ENCODE assay signal across 9 cellular contexts in genomic region chr1:89085781-89086180, GRCh38. TPM values are rescaled to one million over a fixed set of nuclear protein-coding genes. Genes with fewer than 3 reads are reported as not detected.
DNase-seq lines count a peak whose midpoint lies in the region; ATAC-seq and TF ChIP-seq lines count a peak whose summit lies in the region.
"Had no signal": no experiment of that assay in that cellular context is flagged by ENCODE, and none has a peak within 500 bp of the region (broad histone marks: within the 10 kb centered on the region; RNA-seq: fewer than 3 reads in every experiment).

No MANE protein-coding gene starts in this region.

- ATAC-seq in omental fat pad (ENCODE audit: low FRiP score): no peak

- no peak overlapping the region for H3K4me3 Mint-ChIP-seq in activated CD4-positive, alpha-beta T cell treated with anti-CD3 and anti-CD28 coated beads, Interleukin-2, amount 10 ng/mL, durations not matched to agents 7 days and 5 days
- H3K4me3 Mint-ChIP-seq: nephron had no signal

- no peak overlapping the region for H3K27ac ChIP-seq in uterus

- no peaks in the 10 kb centered on the region for H3K27me3 Mint-ChIP-seq in activated CD4-positive, alpha-beta T cell treated with anti-CD3 and anti-CD28 coated beads, Interleukin-2, amount 10 ng/mL, durations not matched to agents 7 days and 5 days

- H3K4me1 Mint-ChIP-seq in activated CD4-positive, alpha-beta T cell treated with anti-CD3 and anti-CD28 coated beads, Interleukin-2, amount 10 ng/mL, durations not matched to agents 7 days and 5 days: peaks cover 8% of the 10 kb centered on the region

- no peak overlapping the region for H3K4me3 ChIP-seq in uterus

- TF ChIP-seq POLR2A in uterus (IDR thresholded peaks at IDR 0.05): no peak

- no peak overlapping the region for H3K27ac Mint-ChIP-seq in activated CD4-positive, alpha-beta T cell treated with anti-CD3 and anti-CD28 coated beads, Interleukin-2, amount 10 ng/mL, durations not matched to agents 7 days and 5 days
- H3K27ac Mint-ChIP-seq: nephron had no signal

- TF ChIP-seq CTCF in uterus (IDR thresholded peaks at IDR 0.05) (peak; percentile 26 to 67 (median 38)), omental fat pad (IDR thresholded peaks at IDR 0.05) (no peak)

- peaks cover 2% of the 10 kb centered on the region for H3K9me3 Mint-ChIP-seq in activated CD4-positive, alpha-beta T cell treated with anti-CD3 and anti-CD28 coated beads, Interleukin-2, amount 10 ng/mL, durations not matched to agents 7 days and 5 days

- H3K27me3 ChIP-seq in uterus: no peaks in the 10 kb centered on the region

- no peaks in the 10 kb centered on the region for H3K4me1 ChIP-seq in uterus

- no peaks in the 10 kb centered on the region for H3K36me3 ChIP-seq in uterus

- peak; percentile 51 to 53 for DNase-seq in activated CD4-positive, alpha-beta T cell treated with anti-CD3 and anti-CD28 coated beads for 4 hours
- DNase-seq in activated CD4-positive, alpha-beta T cell treated with anti-CD3 and anti-CD28 coated beads for 48 hours: no peak
- DNase-seq in M059J (ENCODE audit: low read depth): peak; percentile 40
- DNase-seq in activated CD4-positive, alpha-beta T cell treated with anti-CD3 and anti-CD28 coated beads, Interleukin-2, amount 10 ng/mL, durations not matched to agents 7 days and 5 days: peak; percentile 80
- peak; percentile 38 for DNase-seq in globus pallidus (ENCODE audit: low spot score)
- no peak for DNase-seq in uterus
- DNase-seq in omental fat pad (ENCODE audit: low spot score): no peak
- DNase-seq in NCI-H1417 treated with DMSO at 0.1 percent for 48 hours (lab: John Stamatoyannopoulos, UW): no peak

- H3K36me3 Mint-ChIP-seq in activated CD4-positive, alpha-beta T cell treated with anti-CD3 and anti-CD28 coated beads, Interleukin-2, amount 10 ng/mL, durations not matched to agents 7 days and 5 days (ENCODE audit: low read depth): no peaks in the 10 kb centered on the region

- CTCF ChIA-PET in activated CD4-positive, alpha-beta T cell treated with anti-CD3 and anti-CD28 coated beads, Interleukin-2, amount 10 ng/mL, durations not matched to agents 7 days and 5 days (lab: Charles Lee): interaction anchor here (0.6 to 2.3 kb wide), 25 partner anchors 10 to 368 kb away, joined by 3 to 18 read pairs (median 4); partner anchors contain the start of genes GBP1 and GBP6

- H3K9me3 ChIP-seq in uterus: no peaks in the 10 kb centered on the region

- intact Hi-C loops in uterus (cut with DNase I; ENCODE audit: low total_unique reads): no loop called here

- POLR2A ChIA-PET in activated CD4-positive, alpha-beta T cell treated with anti-CD3 and anti-CD28 coated beads, Interleukin-2, amount 10 ng/mL, durations not matched to agents 7 days and 5 days (lab: Charles Lee): interaction anchor here (0.7 kb wide), 1 partner anchor 157 kb away, joined by 3 read pairs; no protein-coding TSS in a partner anchor

RNA-seq across cellular contexts. Expression of gene GBP1, which starts 20.8 kb away (rescaled TPM):
- 135 and 181 TPM in 2 replicates for total RNA-seq in M059J (2014; rRNA removed; shearing (Covaris generic))
- total RNA-seq in activated CD4-positive, alpha-beta T cell treated with anti-CD3 and anti-CD28 coated beads, Interleukin-2, amount 10 ng/mL, durations not matched to agents 7 days and 5 days: 100 to 1,000 TPM; 272 to 292 TPM
- total RNA-seq in uterus: 10 to 100 TPM; 57.9 to 86.6 (median 78.5) TPM
- 100 to 1,000 TPM in 1 of 4 donors, 10 to 100 TPM in 3; 19.2 to 250 (median 39.1) TPM for total RNA-seq in omental fat pad

RNA-seq across cellular contexts. Expression of gene GBP2, which starts 40.1 kb away (rescaled TPM):
- total RNA-seq in M059J (2014; rRNA removed; shearing (Covaris generic)): 71.9 and 94.3 TPM in 2 replicates
- 100 to 1,000 TPM; 237 to 270 TPM for total RNA-seq in activated CD4-positive, alpha-beta T cell treated with anti-CD3 and anti-CD28 coated beads, Interleukin-2, amount 10 ng/mL, durations not matched to agents 7 days and 5 days
- total RNA-seq in uterus: 10 to 100 TPM; 18.4 to 95.0 (median 50.5) TPM
- total RNA-seq in omental fat pad: 100 to 1,000 TPM in 1 of 4 donors, 10 to 100 TPM in 3; 66.9 to 126 (median 81.6) TPM

Comparison
In these comparisons a context has a peak if more than half of its experiments do, and no peak if none do; other contexts are left out.
1. DNase-seq: peak in activated CD4-positive, alpha-beta T cell treated with anti-CD3 and anti-CD28 coated beads for 4 hours (2 of 2), M059J (single experiment), activated CD4-positive, alpha-beta T cell treated with anti-CD3 and anti-CD28 coated beads, Interleukin-2, amount 10 ng/mL, durations not matched to agents 7 days and 5 days (single experiment) and globus pallidus (single experiment); none in activated CD4-positive, alpha-beta T cell treated with anti-CD3 and anti-CD28 coated beads for 48 hours (single experiment), uterus (0 of 2), omental fat pad (single experiment) and NCI-H1417 treated with DMSO at 0.1 percent for 48 hours (single experiment).
2. CTCF ChIP-seq: peak in uterus (4 of 4); none in omental fat pad (0 of 3).